ENCODE assay signal across 18 cellular contexts in the genomic region with DNA sequence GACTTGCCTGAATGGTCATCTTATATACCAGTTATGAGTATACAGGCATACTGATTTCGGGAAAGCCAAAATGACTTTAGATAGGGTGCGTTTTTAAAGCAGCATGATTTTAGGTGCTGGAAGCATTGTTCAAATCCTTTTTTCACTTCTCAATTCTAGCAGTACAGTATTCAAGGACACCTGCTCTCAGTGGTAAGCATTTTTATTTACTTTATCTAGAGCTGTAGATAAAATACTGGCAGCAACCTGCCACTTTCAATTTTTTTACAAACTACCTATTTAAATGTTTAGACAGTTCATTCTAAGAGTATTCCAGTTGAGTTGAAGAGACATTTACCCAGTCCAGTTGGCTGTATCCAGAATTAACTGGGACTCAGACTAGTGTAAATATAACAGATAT.
"Had no signal": no experiment of that assay in that cellular context is flagged by ENCODE, and none has a peak within 500 bp of the region (broad histone marks: within the 10 kb centered on the region; RNA-seq: fewer than 3 reads in every experiment).

No MANE protein-coding gene starts in this region.

- H3K4me3 Mint-ChIP-seq: activated CD4-positive, alpha-beta memory T cell treated with anti-CD3 and anti-CD28 coated beads, Interleukin-2, amount 10 ng/mL, durations not matched to agents 7 days and 5 days; activated CD4-positive, alpha-beta T cell treated with anti-CD3 and anti-CD28 coated beads, Interleukin-2, amount 10 ng/mL, durations not matched to agents 24 days and 14 days; activated T-cell treated with anti-CD3 and anti-CD28 coated beads, Interleukin-2, amount 50 U/mL, for 4 hours; activated T-helper 17 cell treated with anti-CD3 and anti-CD28 coated beads, Interleukin-2, amount 50 U/mL, for 72 hours; central memory CD8-positive, alpha-beta T cell; dendritic cell treated with granulocyte-macrophage colony-stimulating factor and Interleukin-4, amounts not matched to agents 40 ng/mL and 50 ng/mL, for 4 days; endodermal cell; nephron progenitor cell had no signal

- DNase-seq: activated CD4-positive, alpha-beta memory T cell treated with anti-CD3 and anti-CD28 coated beads, Interleukin-2, amount 10 ng/mL, durations not matched to agents 7 days and 5 days; activated CD4-positive, alpha-beta T cell treated with anti-CD3 and anti-CD28 coated beads, Interleukin-2, amount 10 ng/mL, durations not matched to agents 24 days and 14 days; activated CD4-positive, CD25-positive, alpha-beta regulatory T cell treated with anti-CD3 and anti-CD28 coated beads, Interleukin-2, amount 50 U/mL, for 72 hours; activated naive CD4-positive, alpha-beta T cell; activated T-cell treated with anti-CD3 and anti-CD28 coated beads, Interleukin-2, amount 50 U/mL, for 4 hours; hippocampal formation; mammary epithelial cell; stimulated activated CD4-positive, alpha-beta T cell treated with anti-CD3 and anti-CD28 coated beads, Interleukin-2, amount 100 ng/mL, for 48 hours; stimulated activated naive CD4-positive, alpha-beta T cell treated with Interleukin-2 at 50 U/mL for 16 hours had no signal

- H3K27me3 Mint-ChIP-seq: activated CD4-positive, alpha-beta memory T cell treated with anti-CD3 and anti-CD28 coated beads, Interleukin-2, amount 10 ng/mL, durations not matched to agents 7 days and 5 days; activated T-helper 17 cell treated with anti-CD3 and anti-CD28 coated beads, Interleukin-2, amount 50 U/mL, for 72 hours; dendritic cell treated with granulocyte-macrophage colony-stimulating factor and Interleukin-4, amounts not matched to agents 40 ng/mL and 50 ng/mL, for 4 days; progenitor cell of endocrine pancreas had no signal

- H3K9me3 Mint-ChIP-seq: activated CD4-positive, alpha-beta memory T cell treated with anti-CD3 and anti-CD28 coated beads, Interleukin-2, amount 10 ng/mL, durations not matched to agents 7 days and 5 days; activated naive CD4-positive, alpha-beta T cell treated with anti-CD3 and anti-CD28 coated beads, Interleukin-2, amount 50 U/mL, for 72 hours; activated T-cell treated with anti-CD3 and anti-CD28 coated beads, Interleukin-2, amount 50 U/mL, for 4 hours; activated T-helper 17 cell treated with anti-CD3 and anti-CD28 coated beads, Interleukin-2, amount 50 U/mL, for 72 hours; central memory CD8-positive, alpha-beta T cell; dendritic cell treated with granulocyte-macrophage colony-stimulating factor and Interleukin-4, amounts not matched to agents 40 ng/mL and 50 ng/mL, for 4 days; endodermal cell had no signal

- ATAC-seq: activated naive CD4-positive, alpha-beta T cell treated with anti-CD3 and anti-CD28 coated beads, Interleukin-2, amount 50 U/mL, for 72 hours; activated T-cell treated with anti-CD3 and anti-CD28 coated beads, Interleukin-2, amount 50 U/mL, for 4 hours; activated T-helper 17 cell treated with anti-CD3 and anti-CD28 coated beads, Interleukin-2, amount 50 U/mL, for 72 hours; esophagus mucosa; left cardiac atrium had no signal

- H3K4me1 Mint-ChIP-seq: activated CD4-positive, alpha-beta memory T cell treated with anti-CD3 and anti-CD28 coated beads, Interleukin-2, amount 10 ng/mL, durations not matched to agents 7 days and 5 days; activated T-helper 17 cell treated with anti-CD3 and anti-CD28 coated beads, Interleukin-2, amount 50 U/mL, for 72 hours; endodermal cell; nephron progenitor cell had no signal

- H3K27ac Mint-ChIP-seq: activated CD4-positive, alpha-beta memory T cell treated with anti-CD3 and anti-CD28 coated beads, Interleukin-2, amount 10 ng/mL, durations not matched to agents 7 days and 5 days; activated CD4-positive, alpha-beta T cell treated with anti-CD3 and anti-CD28 coated beads, Interleukin-2, amount 10 ng/mL, durations not matched to agents 24 days and 14 days; activated naive CD4-positive, alpha-beta T cell treated with anti-CD3 and anti-CD28 coated beads, Interleukin-2, amount 50 U/mL, for 72 hours; activated T-helper 17 cell treated with anti-CD3 and anti-CD28 coated beads, Interleukin-2, amount 50 U/mL, for 72 hours; dendritic cell treated with granulocyte-macrophage colony-stimulating factor and Interleukin-4, amounts not matched to agents 40 ng/mL and 50 ng/mL, for 4 days; endodermal cell; nephron progenitor cell; progenitor cell of endocrine pancreas had no signal
